In the genomic region with DNA sequence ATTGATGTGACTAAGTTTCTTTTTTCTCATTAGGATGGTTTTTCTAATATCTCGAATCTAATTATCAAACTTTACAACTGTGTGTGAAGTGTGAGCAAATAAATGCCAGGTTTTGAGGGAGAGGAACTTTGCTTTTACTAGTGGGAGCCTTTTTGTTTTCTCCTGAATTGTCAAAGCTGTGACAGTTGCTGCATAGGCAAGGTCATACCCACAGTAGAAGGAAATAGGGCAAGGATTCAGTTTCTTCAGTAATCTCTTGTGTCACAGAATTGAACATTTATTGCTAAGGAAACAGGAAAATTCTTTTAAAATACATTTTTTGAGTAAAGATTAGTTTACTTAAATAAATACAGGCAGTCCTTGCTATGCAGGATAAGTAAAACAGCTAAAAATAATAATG, we compare ENCODE assay signal across 20 cellular contexts. TPM values are rescaled to one million over a fixed set of nuclear protein-coding genes. Genes with fewer than 3 reads are reported as not detected.
DNase-seq lines count a peak whose midpoint lies in the region; ATAC-seq, FAIRE-seq and TF ChIP-seq lines count a peak whose summit lies in the region.
"Had no signal": no experiment of that assay in that cellular context is flagged by ENCODE, and none has a peak within 500 bp of the region (broad histone marks: within the 10 kb centered on the region; RNA-seq: fewer than 3 reads in every experiment).

No MANE protein-coding gene starts in this region.

- TF ChIP-seq RAD21 in K562 (CRISPR knock-in tag; conservative IDR thresholded peaks at IDR 0.05 in 1 of 2, IDR thresholded peaks at IDR 0.05 in 1 of 2), result no peak

- peak overlapping the region; percentile 29 for H3K27ac ChIP-seq in cardiac muscle cell
- no peak overlapping the region for H3K27ac ChIP-seq in right atrium auricular region
- H3K27ac ChIP-seq in K562 (ENCODE audit: extremely low read depth, low read depth, low read length), result peak overlapping the region; percentile 90
- H3K27ac ChIP-seq: HL-60, Peyer's patch had no signal

- 0 out of 2 replicates have a peak, but pooled peaks cover 3% of the 10 kb centered on the region for H4K20me1 ChIP-seq in K562 (replicated peaks; ENCODE audit: control insufficient read depth, insufficient read depth, low read length)

- H3K9me3 ChIP-seq in cardiac muscle cell (ENCODE audit: low read depth), result no peaks in the 10 kb centered on the region
- no peaks in the 10 kb centered on the region for H3K9me3 ChIP-seq in right atrium auricular region
- no peaks in the 10 kb centered on the region for H3K9me3 ChIP-seq in K562 (replicated peaks; ENCODE audit: control insufficient read depth, insufficient read depth, low read depth, low read length)
- H3K9me3 ChIP-seq: Peyer's patch had no signal

- intact Hi-C loops in K562 (cut with micrococcal nuclease), result loop anchor here (2.0 kb wide), 1 partner anchor 17 kb away; no protein-coding TSS in a partner anchor

- TF ChIP-seq POLR2A in K562 (conservative IDR thresholded peaks at IDR 0.05), result no peak

- H3K9me3 Mint-ChIP-seq in nephron, result no peaks in the 10 kb centered on the region
- H3K9me3 Mint-ChIP-seq: CD14-positive monocyte, H9 had no signal

- H3K4me2 ChIP-seq in K562 (ENCODE audit: insufficient read depth, low read length), result peak overlapping the region; percentile 25; the same call in 1 of the 2 replicates

- TF ChIP-seq CTCF in cardiac muscle cell (IDR thresholded peaks at IDR 0.05; ENCODE audit: low read depth, low read length) (no peak), right atrium auricular region (IDR thresholded peaks at IDR 0.05) (no peak), K562 (IDR thresholded peaks at IDR 0.05 in 2 of 3, conservative IDR thresholded peaks at IDR 0.05 in 1 of 3; ENCODE audit: insufficient read depth in 2 of 3, low read depth in 1 of 3, low read length in 3 of 3) (no peak), nephron (IDR thresholded peaks at IDR 0.05; ENCODE audit: unreplicated experiment in 3 of 3) (no peak)

- H3K4me1 ChIP-seq in cardiac muscle cell (ENCODE audit: low read depth) (peaks cover 12% of the 10 kb centered on the region), right atrium auricular region (peaks cover 0 to 13% of the 10 kb centered on the region in 2 donors), K562 (replicated peaks in 1 of 2; ENCODE audit: control insufficient read depth in 2 of 2, insufficient read depth in 2 of 2, low read length in 2 of 2) (peaks cover 25 to 32% of the 10 kb centered on the region in 2 experiments)

- H3K9me1 ChIP-seq in K562 (ENCODE audit: control insufficient read depth, insufficient read depth, low read length), result no peaks in the 10 kb centered on the region

- POLR2A ChIA-PET in K562 (lab: Yijun Ruan, JAX), result interaction anchor here (1.3 to 1.4 kb wide), 2 partner anchors 12 to 16 kb away, joined by 5 read pairs; no protein-coding TSS in a partner anchor

- H3K4me1 Mint-ChIP-seq in nephron, result peaks cover 18% of the 10 kb centered on the region

- no peaks in the 10 kb centered on the region for H3K27me3 Mint-ChIP-seq in nephron (ENCODE audit: low read depth)

- ATAC-seq in K562, result peak; percentile 31

- no peaks in the 10 kb centered on the region for H3K27me3 ChIP-seq in cardiac muscle cell
- H3K27me3 ChIP-seq in right atrium auricular region, result no peaks in the 10 kb centered on the region
- H3K27me3 ChIP-seq in K562 (ENCODE audit: control insufficient read depth in 2 of 2, insufficient read depth in 2 of 2, low read length in 2 of 2), result no peaks in the 10 kb centered on the region
- H3K27me3 ChIP-seq: Peyer's patch had no signal

- no peak overlapping the region for H3K4me3 Mint-ChIP-seq in nephron
- H3K4me3 Mint-ChIP-seq: CD14-positive monocyte, H9 had no signal

- H3K27ac Mint-ChIP-seq in nephron, result peak overlapping the region; percentile 10 to 49 (median 12)

- TF ChIP-seq EP300 in K562 (IDR thresholded peaks at IDR 0.05; ENCODE audit: low read length), result no peak

- CTCF ChIA-PET in K562 (lab: Yijun Ruan, JAX; ENCODE audit: low intra/inter-chr PET ratio), result no interaction called here

- no TSS peak for BruUV-seq in K562 (replicated peaks; lab: Mats Ljungman, UMichigan)

- in situ Hi-C loops in K562 (cut with MboI), result no loop called here

- no peak for DNase-seq in cardiac muscle cell (ENCODE audit: low read depth in 1 of 2, low spot score in 1 of 2)
- DNase-seq in right atrium auricular region (ENCODE audit: low spot score), result no peak
- no peak for DNase-seq in K562 (ENCODE audit: extremely low read depth in 1 of 4, low spot score in 3 of 4)
- DNase-seq in SHP77 treated with DMSO at 0.1 percent for 48 hours (lab: John Stamatoyannopoulos, UW), result no peak
- no peak for DNase-seq in CD1c-positive myeloid dendritic cell (ENCODE audit: extremely low spot score)
- no peak for DNase-seq in stimulated activated CD4-positive, alpha-beta T cell treated with anti-CD3 and anti-CD28 coated beads, Interleukin-1b, Interleukin-23, amount 100 ng/mL, for 48 hours
- DNase-seq: DMS53, H9, KG1, NCI-H1105 treated with DMSO at 0.1 percent for 48 hours, NCI-H187, NCI-H2171, NCI-H446 treated with DMSO at 0.1 percent for 48 hours, NCI-H748 treated with DMSO at 0.1 percent for 48 hours, Peyer's patch, Right ventricle myocardium superior had no signal

- 0% methylated on average over 1 of the region's 1 CpG for WGBS in K562 (ENCODE audit: insufficient coverage, low coverage, missing lambda C conversion rate)

- H3K9ac ChIP-seq in K562 (ENCODE audit: insufficient read depth in 1 of 2, low read depth in 2 of 2, low read length in 2 of 2), result peak overlapping the region in 1 of 2 experiments; percentile 57; a peak in 2 of 4 replicates

- H3K79me2 ChIP-seq in K562 (ENCODE audit: control insufficient read depth, insufficient read depth, low read length), result peaks cover 100% of the 10 kb centered on the region

- no peak for FAIRE-seq in K562 (lab: Jason Lieb, UNC)
- FAIRE-seq: GM12878 had no signal

- H3K4me3 ChIP-seq in cardiac muscle cell (no peak overlapping the region), right atrium auricular region (no peak overlapping the region), K562 (no peak overlapping the region)
- H3K4me3 ChIP-seq: GM12878, Peyer's patch had no signal

- peaks cover 13% of the 10 kb centered on the region for H3K36me3 ChIP-seq in cardiac muscle cell
- H3K36me3 ChIP-seq in right atrium auricular region, result peaks cover 9% of the 10 kb centered on the region
- H3K36me3 ChIP-seq in K562 (ENCODE audit: control insufficient read depth, insufficient read depth, low read length), result peaks cover 33% of the 10 kb centered on the region

- no peak overlapping the region for H2AFZ ChIP-seq in K562 (ENCODE audit: low read depth, low read length)

- peaks cover 20% of the 10 kb centered on the region for H3K36me3 Mint-ChIP-seq in nephron (ENCODE audit: low read depth)

TF ChIP-seq in K562, 482 proteins besides CTCF, POLR2A, EP300 and RAD21:
- TF ChIP-seq ZNF282 (CRISPR knock-in tag; IDR thresholded peaks at IDR 0.05), result no peak
- TF ChIP-seq HNRNPH1 (optimal IDR thresholded peaks at IDR 0.05; ENCODE audit: low read depth, low read length), result no peak
- TF ChIP-seq NCOA2 (IDR thresholded peaks at IDR 0.05; ENCODE audit: partially characterized antibody in 2 of 2), result peak in 1 of 2 experiments; percentile 35

RNA-seq across cellular contexts. Expression of gene GMPS, which starts 19.5 kb away (rescaled TPM):
- total RNA-seq in cardiac muscle cell, result 39.4 and 44.9 TPM in 2 replicates
- 83.1 and 116 TPM in 2 replicates for polyA plus RNA-seq in cardiac muscle cell
- total RNA-seq in right atrium auricular region, result 10 to 100 TPM; 22.2 to 22.9 TPM
- 24.3 and 122 TPM in 2 replicates for total RNA-seq in K562 (2011; cell fraction: chromatin; rRNA removed; ENCODE audit: low replicate concordance)
- total RNA-seq in K562 (2011; cell fraction: nucleolus; rRNA removed), result 8.3 and 10.4 TPM in 2 replicates
- total RNA-seq in K562 (2011; cell fraction: nucleoplasm; rRNA removed), result 20.8 and 36.6 TPM in 2 replicates
- 73.7 and 78.2 TPM in 2 replicates for total RNA-seq in K562 (2014; rRNA removed)
- total RNA-seq in K562 (2014; rRNA removed; fragmentation: Illumina TruSeq; extraction: Trizol), result 234 and 267 TPM in 2 replicates
- 162 and 170 TPM in 2 replicates for total RNA-seq in K562 (2015; rRNA removed; fragmentation: Illumina TruSeq; extraction: Trizol)
- total RNA-seq in K562 (2021), result 226 and 234 TPM in 2 replicates
- 105 and 156 TPM in 2 replicates for polyA plus RNA-seq in K562 (2011; rRNA removed)
- polyA plus RNA-seq in K562 (2011; cell fraction: cytosol; rRNA removed), result 48.6 and 85.1 TPM in 2 replicates
- 25.8 and 44.4 TPM in 2 replicates for polyA plus RNA-seq in K562 (2011; cell fraction: nucleus; rRNA removed)
- 152 and 174 TPM in 2 replicates for polyA plus RNA-seq in K562 (2012)
- polyA plus RNA-seq in K562 (2014; fragmentation: Illumina TruSeq; extraction: Trizol), result 235 and 282 TPM in 2 replicates
- polyA plus RNA-seq in K562 (2014; fragmentation: Nextera tagmentation; extraction: Ambion mirVana), result 10 to 100 TPM; 74.2 to 87.0 TPM
- 95.9 and 106 TPM in 2 replicates for polyA plus RNA-seq in K562 (2014; rRNA removed)
- polyA minus RNA-seq in K562 (2011; rRNA and poly(A)+ RNA removed), result 314 and 384 TPM in 2 replicates
- polyA minus RNA-seq in K562 (2011; cell fraction: cytosol; rRNA and poly(A)+ RNA removed), result 146 and 156 TPM in 2 replicates
- polyA minus RNA-seq in K562 (2011; cell fraction: nucleus; rRNA and poly(A)+ RNA removed), result 12.3 and 30.1 TPM in 2 replicates

RNA-seq across cellular contexts. Expression of gene SLC33A1, which starts 35.7 kb away (rescaled TPM):
- total RNA-seq in cardiac muscle cell (23.9 and 28.8 TPM in 2 replicates), right atrium auricular region (10 to 100 TPM; 22.3 to 24.6 TPM), K562 (2014; rRNA removed) (16.4 and 21.1 TPM in 2 replicates), K562 (2014; rRNA removed; fragmentation: Illumina TruSeq; extraction: Trizol) (23.0 and 25.5 TPM in 2 replicates), K562 (2015; rRNA removed; fragmentation: Illumina TruSeq; extraction: Trizol) (25.0 and 26.8 TPM in 2 replicates), K562 (2021) (22.0 and 22.7 TPM in 2 replicates)
- polyA plus RNA-seq in cardiac muscle cell (7.9 and 17.5 TPM in 2 replicates), K562 (2011; rRNA removed) (25.5 and 29.2 TPM in 2 replicates), K562 (2014; fragmentation: Illumina TruSeq; extraction: Trizol) (18.8 and 20.5 TPM in 2 replicates), K562 (2014; fragmentation: Nextera tagmentation; extraction: Ambion mirVana) (1 to 10 TPM; 6.2 to 7.8 TPM), K562 (2014; rRNA removed) (18.3 and 19.6 TPM in 2 replicates)
- total RNA-seq in K562 (2011; cell fraction: chromatin; rRNA removed; ENCODE audit: low replicate concordance), result 80.9 and 96.6 TPM in 2 replicates
- 60.8 and 64.4 TPM in 2 replicates for total RNA-seq in K562 (2011; cell fraction: nucleolus; rRNA removed)
- total RNA-seq in K562 (2011; cell fraction: nucleoplasm; rRNA removed), result 70.8 and 71.1 TPM in 2 replicates
- polyA plus RNA-seq in K562 (2011; cell fraction: cytosol; rRNA removed), result 20.9 and 24.3 TPM in 2 replicates
- 34.8 and 49.9 TPM in 2 replicates for polyA plus RNA-seq in K562 (2011; cell fraction: nucleus; rRNA removed)
- polyA plus RNA-seq in K562 (2012), result 16.9 and 25.6 TPM in 2 replicates
- polyA minus RNA-seq in K562 (2011; rRNA and poly(A)+ RNA removed), result 34.9 and 54.9 TPM in 2 replicates
- 20.8 and 30.1 TPM in 2 replicates for polyA minus RNA-seq in K562 (2011; cell fraction: cytosol; rRNA and poly(A)+ RNA removed)
- 29.2 and 54.0 TPM in 2 replicates for polyA minus RNA-seq in K562 (2011; cell fraction: nucleus; rRNA and poly(A)+ RNA removed)

Comparison
In these comparisons a context has a peak if more than half of its experiments do, and no peak if none do; other contexts are left out.
1. H3K27ac ChIP-seq: peak in cardiac muscle cell (single experiment) and K562 (single experiment); none in right atrium auricular region (0 of 2).